In genomic region chr2:71510196-71510807, GRCh38 we compare ENCODE assay signal across 8 cellular contexts. TPM values are rescaled to one million over a fixed set of nuclear protein-coding genes. Genes with fewer than 3 reads are reported as not detected.
A peak's percentile ranks its signal among the peaks of the same experiment; 100 is the strongest.
DNase-seq lines count a peak whose midpoint lies in the region; ATAC-seq, FAIRE-seq and TF ChIP-seq lines count a peak whose summit lies in the region.

No MANE protein-coding gene starts in this region.

- DNase-seq in NCI-H2107 treated with DMSO at 0.1 percent for 48 hours (lab: John Stamatoyannopoulos, UW; ENCODE audit: unreplicated experiment) (peak; percentile 17), NCI-H2107 (lab: John Stamatoyannopoulos, UW) (no peak), HUDEP-2 (lab: John Stamatoyannopoulos, UW; ENCODE audit: unreplicated experiment in 76 of 76) (peak in 51 of 76 experiments; percentile 1 to 64 (median 38)), RWPE1 (ENCODE audit: low spot score) (peak; percentile 83), frontal cortex (ENCODE audit: low spot score in 2 of 2) (peak; percentile 66 to 81), pancreas (peak in 5 of 6 donors; percentile 41 to 85 (median 66)), transverse colon (peak; percentile 70)
- DNase-seq in activated effector memory CD4-positive, alpha-beta T cell treated with Interleukin-2 at 50 U/mL for 16 hours: peak; percentile 44

- no peaks in the 10 kb centered on the region for H3K4me1 ChIP-seq in pancreas
- H3K4me1 ChIP-seq in transverse colon: no peaks in the 10 kb centered on the region

- intact Hi-C loops in pancreas (cut with DNase I): loop anchor here (2.0 to 10.0 kb wide), 3 partner anchors 208 to 216 kb away; no protein-coding TSS in a partner anchor
- intact Hi-C loops in transverse colon (cut with DNase I; ENCODE audit: low total_unique reads): loop anchor here (1.0 kb wide), 1 partner anchor 208 kb away; no protein-coding TSS in a partner anchor

- H3K9me3 ChIP-seq in pancreas: no peaks in the 10 kb centered on the region
- H3K9me3 ChIP-seq in transverse colon: no peaks in the 10 kb centered on the region

- H3K27ac ChIP-seq in RWPE1 (no peak overlapping the region), pancreas (no peak overlapping the region), transverse colon (no peak overlapping the region)

- POLR2A ChIA-PET in RWPE1 (lab: Yijun Ruan, JAX; ENCODE audit: low non-redundant PET): no interaction called here

- TF ChIP-seq CTCF in RWPE1 (conservative IDR thresholded peaks at IDR 0.05; ENCODE audit: low read depth) (peak; percentile 90), pancreas (IDR thresholded peaks at IDR 0.05) (peak; percentile 71 to 90 (median 83)), transverse colon (IDR thresholded peaks at IDR 0.05) (peak; percentile 86 to 93 (median 91))

- no peak overlapping the region for H3K4me3 ChIP-seq in pancreas
- H3K4me3 ChIP-seq in transverse colon: no peak overlapping the region

- CTCF ChIA-PET in RWPE1 (lab: Yijun Ruan, JAX): interaction anchor here (0.5 to 4.8 kb wide), 28 partner anchors 12 to 1102 kb away, joined by 3 to 46 read pairs (median 3); partner anchors contain the start of genes DYSF, PAIP2B and ZNF638

- H3K36me3 ChIP-seq in pancreas: no peaks in the 10 kb centered on the region
- H3K36me3 ChIP-seq in transverse colon: no peaks in the 10 kb centered on the region

- H3K27me3 ChIP-seq in pancreas (peaks cover 0 to 4% (median 0%) of the 10 kb centered on the region in 4 donors), transverse colon (no peaks in the 10 kb centered on the region)

- in situ Hi-C loops in transverse colon (cut with MboI; ENCODE audit: low pct_ligation_motif_present in 1 of 4, low pct_unique_long_range_greater_than_20kb in 1 of 4, low sequenced_read_pairs in 3 of 4): loop anchor here in 2 of 4 donors (5.0 to 25.0 kb wide), 2 partner anchors 213 to 348 kb away; no protein-coding TSS in a partner anchor

- TF ChIP-seq EP300 in transverse colon (IDR thresholded peaks at IDR 0.05; ENCODE audit: low read depth): no peak

- ATAC-seq in pancreas: peak; percentile 77 to 88 (median 83)

- WGBS in pancreas, 2 donors: 18 to 19% methylated on average over 6 of the region's 6 CpGs
- 22% methylated on average over 6 of the region's 6 CpGs; no CpG with 5 or more reads in 1 of the 2 donors for WGBS in transverse colon (ENCODE audit: low coverage in 1 of 2), 2 donors

- no peak for TF ChIP-seq POLR2A in transverse colon (IDR thresholded peaks at IDR 0.05)

- FAIRE-seq in frontal cortex (lab: Jason Lieb, UNC) (no peak), pancreas (lab: Jason Lieb, UNC) (no peak)

RNA-seq across cellular contexts. Expression of gene DYSF, which starts 56.9 kb away (rescaled TPM):
- 0.82 TPM for total RNA-seq in frontal cortex
- 1 to 10 TPM; 1.1 to 5.5 (median 1.9) TPM for total RNA-seq in pancreas
- 1 to 10 TPM; 2.2 to 3.5 TPM for polyA plus RNA-seq in pancreas
- 10 to 100 TPM in 2 of 4 donors, 1 to 10 TPM in 2; 3.7 to 18.7 (median 10.6) TPM for total RNA-seq in transverse colon
